In the genomic region with DNA sequence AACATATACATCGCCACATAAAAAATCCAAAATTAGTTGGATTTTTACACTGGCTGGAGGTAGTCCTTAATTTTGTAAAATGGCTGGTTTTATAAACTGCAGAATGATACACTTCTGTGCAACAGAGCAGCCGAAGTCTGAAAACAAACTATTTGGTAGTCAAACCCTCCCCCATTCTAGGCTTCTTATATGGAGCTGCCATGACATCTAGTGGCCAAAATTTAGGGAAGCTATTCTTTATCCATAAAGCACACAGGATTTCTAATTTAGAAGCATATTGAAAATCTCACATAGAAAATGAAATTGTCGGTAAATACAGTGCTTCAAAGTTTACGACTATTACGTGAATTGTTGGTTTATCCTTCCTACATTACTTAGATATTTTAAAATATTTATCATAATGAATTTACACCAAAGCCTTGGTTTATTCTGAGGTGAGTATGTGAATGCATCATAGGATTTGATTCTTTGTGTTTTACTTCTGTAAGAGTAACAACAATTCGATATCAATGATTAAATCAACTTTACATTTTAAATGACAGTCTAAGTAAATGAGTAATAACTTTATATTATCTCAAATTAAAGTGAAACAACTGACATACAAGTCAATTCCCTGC, we compare ENCODE assay signal across 9 cellular contexts.
DNase-seq lines count a peak whose midpoint lies in the region; ATAC-seq and TF ChIP-seq lines count a peak whose summit lies in the region.
"Had no signal": no experiment of that assay in that cellular context is flagged by ENCODE, and none has a peak within 500 bp of the region (broad histone marks: within the 10 kb centered on the region; RNA-seq: fewer than 3 reads in every experiment).

No MANE protein-coding gene starts in this region.

- peak; percentile 76 for DNase-seq in DMS 273 (lab: John Stamatoyannopoulos, UW; ENCODE audit: unreplicated experiment)
- no peak for DNase-seq in DMS 273 treated with DMSO at 0.1 percent for 48 hours (lab: John Stamatoyannopoulos, UW)
- peak; percentile 36 for DNase-seq in HS-5 (ENCODE audit: low read depth)
- DNase-seq in SK-N-DZ (ENCODE audit: low spot score), result peak; percentile 48
- DNase-seq in fibroblast of villous mesenchyme (ENCODE audit: low read depth), result peak; percentile 69
- DNase-seq in putamen (ENCODE audit: low spot score), result peak; percentile 43
- no peak for DNase-seq in epidermal melanocyte (ENCODE audit: insufficient read length, low spot score)

- no peak overlapping the region for H3K4me3 ChIP-seq in fibroblast of villous mesenchyme (ENCODE audit: low read depth, low read length)

- peak; percentile 74 for TF ChIP-seq CTCF in fibroblast of villous mesenchyme (IDR thresholded peaks at IDR 0.05; ENCODE audit: insufficient read depth, low read depth, low read length)

- ATAC-seq in GM19372 (IDR thresholded peaks at IDR 0.05; ENCODE audit: low read depth, unreplicated experiment), result peak; percentile 75
- ATAC-seq: stimulated activated naive CD8-positive, alpha-beta T cell treated with anti-CD3 and anti-CD28 coated beads, Interleukin-15, amount 100 ng/mL, for 72 hours had no signal

Comparison
In these comparisons a context has a peak if more than half of its experiments do, and no peak if none do; other contexts are left out.
1. DNase-seq: peak in DMS 273 (single experiment), HS-5 (single experiment), SK-N-DZ (single experiment), fibroblast of villous mesenchyme (single experiment) and putamen (single experiment); none in DMS 273 treated with DMSO at 0.1 percent for 48 hours (single experiment) and epidermal melanocyte (single experiment).